ENCODE assay signal across 9 cellular contexts in the genomic region with DNA sequence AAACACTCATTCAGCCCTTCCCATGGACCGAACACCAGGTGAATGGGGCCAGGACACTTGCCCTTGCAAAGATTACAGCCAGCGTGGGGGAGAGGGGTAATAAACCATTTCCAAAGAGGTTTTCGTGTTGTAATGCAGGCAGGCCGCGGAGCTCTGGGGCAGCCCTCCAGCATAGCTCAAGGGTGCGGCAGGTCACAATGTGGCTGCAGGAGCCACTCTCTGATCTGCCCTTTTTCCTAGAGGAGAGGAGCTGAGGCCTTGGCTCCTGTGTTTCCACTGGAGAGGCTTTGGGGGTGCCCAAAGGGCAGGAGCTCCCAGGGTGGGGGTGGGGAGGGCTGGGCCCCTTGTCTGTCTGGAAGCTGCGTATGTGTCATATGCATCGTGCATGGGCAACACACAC.
"Had no signal": no experiment of that assay in that cellular context is flagged by ENCODE, and none has a peak within 500 bp of the region (broad histone marks: within the 10 kb centered on the region; RNA-seq: fewer than 3 reads in every experiment).

No MANE protein-coding gene starts in this region.

- H3K4me3 ChIP-seq: GM23248 had no signal

- H3K9ac ChIP-seq: GM23248 had no signal

- H3K4me3 Mint-ChIP-seq: H9, IgD-negative memory B cell had no signal

- H3K27ac Mint-ChIP-seq: IgD-negative memory B cell had no signal

- H3K4me1 Mint-ChIP-seq: IgD-negative memory B cell had no signal

- H3K27ac ChIP-seq: GM23248, HL-60 had no signal

- FAIRE-seq: H54, HepG2 had no signal

- H2AFZ ChIP-seq: GM23248 had no signal

- H3K36me3 Mint-ChIP-seq: IgD-negative memory B cell had no signal

- DNase-seq: GM23248, GOT3, H9, HCEC 1CT, KBM-7 had no signal
